ENCODE assay signal across 16 cellular contexts in the genomic region with DNA sequence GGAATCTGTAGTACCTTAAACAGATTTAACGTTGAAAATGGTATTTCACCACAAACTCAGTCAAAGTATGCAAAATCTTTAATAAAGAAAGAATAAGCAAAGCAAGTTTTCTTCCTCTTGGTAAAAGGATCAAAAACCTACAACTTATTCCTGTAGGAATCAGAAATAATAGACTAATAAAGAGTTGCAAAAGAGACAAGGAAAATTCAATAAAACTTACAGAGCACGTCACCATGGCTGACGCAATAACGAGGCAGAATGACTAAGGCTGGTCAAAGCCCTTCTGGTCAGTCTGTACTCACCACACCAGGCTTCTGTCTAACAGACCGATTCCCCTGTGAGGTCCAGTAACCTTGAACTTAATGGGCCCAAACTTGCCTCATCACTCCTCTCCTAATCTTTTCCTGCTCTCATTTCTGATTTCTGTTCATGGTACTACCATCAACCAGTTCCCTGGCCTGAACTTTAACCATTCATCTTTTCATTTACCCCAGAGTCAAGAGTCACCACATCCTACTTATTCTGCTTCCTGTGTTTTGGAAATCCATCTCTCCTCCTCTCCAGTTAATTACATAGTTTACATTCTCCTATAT. TPM values are rescaled to one million over a fixed set of nuclear protein-coding genes. Genes with fewer than 3 reads are reported as not detected.
DNase-seq lines count a peak whose midpoint lies in the region; ATAC-seq and TF ChIP-seq lines count a peak whose summit lies in the region.
"Had no signal": no experiment of that assay in that cellular context is flagged by ENCODE, and none has a peak within 500 bp of the region (broad histone marks: within the 10 kb centered on the region; RNA-seq: fewer than 3 reads in every experiment).

No MANE protein-coding gene starts in this region.

- H3K27me3 ChIP-seq in RWPE2 (ENCODE audit: insufficient read depth, poor library complexity, severe bottlenecking) (no peaks in the 10 kb centered on the region), uterus (no peaks in the 10 kb centered on the region)
- H3K27me3 ChIP-seq: tibial nerve had no signal

- TF ChIP-seq CTCF in RWPE2 (IDR thresholded peaks at IDR 0.05; ENCODE audit: poor library complexity, severe bottlenecking): no peak
- TF ChIP-seq CTCF in uterus (IDR thresholded peaks at IDR 0.05): no peak

- H3K4me1 ChIP-seq in RWPE2 (ENCODE audit: insufficient read depth, poor library complexity, severe bottlenecking): peaks cover 3% of the 10 kb centered on the region
- H3K4me1 ChIP-seq in uterus: peaks cover 0 to 13% of the 10 kb centered on the region in 2 donors

- intact Hi-C loops in uterus (cut with DNase I; ENCODE audit: low total_unique reads): no loop called here

- H3K9me3 ChIP-seq in RWPE2 (ENCODE audit: severe bottlenecking): no peaks in the 10 kb centered on the region
- H3K9me3 ChIP-seq in uterus: no peaks in the 10 kb centered on the region
- H3K9me3 ChIP-seq: esophagus squamous epithelium, tibial nerve had no signal

- ATAC-seq in RWPE2 (ENCODE audit: low read depth): 0 out of 3 replicates have a peak, but pooled peaks have one; percentile 36
- no peak for ATAC-seq in GM21515 (IDR thresholded peaks at IDR 0.05; ENCODE audit: unreplicated experiment)
- ATAC-seq: T-helper 17 cell had no signal

- peak; percentile 51 for DNase-seq in H4 (ENCODE audit: low spot score)
- no peak for DNase-seq in RWPE2 (ENCODE audit: low spot score)
- DNase-seq in glomerular visceral epithelial cell (ENCODE audit: extremely low spot score): peak; percentile 12
- DNase-seq in uterus: peak; percentile 55 to 80
- no peak for DNase-seq in hypothalamus (lab: John Stamatoyannopoulos, UW)
- DNase-seq in activated gamma-delta T cell treated with Interleukin-2 at 50 U/mL for 16 hours: no peak
- DNase-seq: activated CD4-positive, alpha-beta memory T cell treated with anti-CD3 and anti-CD28 coated beads for 36 hours; central memory CD4-positive, alpha-beta T cell; DMS53; esophagus squamous epithelium; kidney; NCI-H2107; T-helper 17 cell had no signal

- no peak overlapping the region for H3K4me3 ChIP-seq in RWPE2 (ENCODE audit: severe bottlenecking)
- no peak overlapping the region for H3K4me3 ChIP-seq in uterus
- H3K4me3 ChIP-seq: esophagus squamous epithelium, tibial nerve had no signal

- H3K27ac ChIP-seq in RWPE2 (ENCODE audit: poor library complexity, severe bottlenecking) (no peak overlapping the region), uterus (peak overlapping the region; percentile 15 to 90)
- H3K27ac ChIP-seq: esophagus squamous epithelium, KMS-11, tibial nerve had no signal

- H3K36me3 ChIP-seq in RWPE2 (ENCODE audit: low read depth) (no peaks in the 10 kb centered on the region), uterus (no peaks in the 10 kb centered on the region)
- H3K36me3 ChIP-seq: esophagus squamous epithelium, tibial nerve had no signal

- peak in 1 of 2 donors; percentile 21 for TF ChIP-seq POLR2A in uterus (IDR thresholded peaks at IDR 0.05)

RNA-seq across cellular contexts. Expression of a gene that starts 5.0 kb away (rescaled TPM):
- total RNA-seq in H4 (2014; rRNA removed; shearing (Covaris generic)): 6.0 and 10.2 TPM in 2 replicates
- total RNA-seq in uterus: 100 to 1,000 TPM in 1 of 4 donors, 10 to 100 TPM in 3; 25.3 to 121 (median 84.4) TPM
- total RNA-seq: activated CD4-positive, alpha-beta memory T cell treated with anti-CD3 and anti-CD28 coated beads for 36 hours had no signal

Comparison
In these comparisons a context has a peak if more than half of its experiments do, and no peak if none do; other contexts are left out.
1. DNase-seq: peak in H4 (single experiment), glomerular visceral epithelial cell (single experiment) and uterus (2 of 2); none in RWPE2 (single experiment), hypothalamus (0 of 51) and activated gamma-delta T cell treated with Interleukin-2 at 50 U/mL for 16 hours (single experiment).